24 cellular contexts compared by ENCODE assay signal in genomic region chr9:4891674-4892073, GRCh38.
A peak's percentile ranks its signal among the peaks of the same experiment; 100 is the strongest.
DNase-seq lines count a peak whose midpoint lies in the region; ATAC-seq and TF ChIP-seq lines count a peak whose summit lies in the region.
"Had no signal": no experiment of that assay in that cellular context is flagged by ENCODE, and none has a peak within 500 bp of the region (broad histone marks: within the 10 kb centered on the region; RNA-seq: fewer than 3 reads in every experiment).

No MANE protein-coding gene starts in this region.

- H3K9me2 ChIP-seq in GM23248 (ENCODE audit: insufficient read depth) = no peaks in the 10 kb centered on the region

- no peak overlapping the region for H3K9ac ChIP-seq in GM23248
- H3K9ac ChIP-seq: BLaER1 had no signal

- ATAC-seq in mucosa of descending colon (peak; percentile 63), thoracic aorta (ENCODE audit: insufficient number of reproducible peaks, low FRiP score, low read depth) (no peak)
- ATAC-seq: GM12878 had no signal

- H3K4me1 ChIP-seq in ascending aorta = peaks cover 0 to 28% of the 10 kb centered on the region in 2 donors
- peaks cover under 1% of the 10 kb centered on the region for H3K4me1 ChIP-seq in mucosa of descending colon (ENCODE audit: low read depth)
- peaks cover 17 to 61% of the 10 kb centered on the region in 2 donors for H3K4me1 ChIP-seq in thoracic aorta (ENCODE audit: control insufficient read depth in 1 of 2, low read depth in 2 of 2)
- peaks cover 21% of the 10 kb centered on the region for H3K4me1 ChIP-seq in GM23248 (ENCODE audit: insufficient read depth)
- H3K4me1 ChIP-seq: BE2C had no signal

- H3K9me3 ChIP-seq in ascending aorta (no peaks in the 10 kb centered on the region), mucosa of descending colon (no peaks in the 10 kb centered on the region), thoracic aorta (no peaks in the 10 kb centered on the region), GM23248 (ENCODE audit: low read depth) (no peaks in the 10 kb centered on the region)
- H3K9me3 ChIP-seq: BE2C, BLaER1 had no signal

- H3K27ac ChIP-seq in ascending aorta = peak overlapping the region; percentile 74 to 81
- peak overlapping the region; percentile 77 to 88 for H3K27ac ChIP-seq in thoracic aorta
- H3K27ac ChIP-seq in GM23248 = no peak overlapping the region
- H3K27ac ChIP-seq: 22Rv1, BLaER1 had no signal

- no peaks in the 10 kb centered on the region for H3K36me3 ChIP-seq in ascending aorta
- H3K36me3 ChIP-seq in mucosa of descending colon (ENCODE audit: low read depth) = no peaks in the 10 kb centered on the region
- H3K36me3 ChIP-seq in thoracic aorta = no peaks in the 10 kb centered on the region
- no peaks in the 10 kb centered on the region for H3K36me3 ChIP-seq in GM23248 (ENCODE audit: low read depth)
- H3K36me3 ChIP-seq: BE2C, BLaER1 had no signal

- intact Hi-C loops in ascending aorta (cut with DNase I) = no loop called here
- intact Hi-C loops in mucosa of descending colon (cut with DNase I, micrococcal nuclease) = no loop called here

- no peaks in the 10 kb centered on the region for H3K79me2 ChIP-seq in GM23248 (ENCODE audit: insufficient read depth)

- H3K4me3 ChIP-seq in LNCaP clone FGC (ENCODE audit: low read depth, low read length) (no peak overlapping the region), ascending aorta (no peak overlapping the region), mucosa of descending colon (no peak overlapping the region), thoracic aorta (no peak overlapping the region), GM23248 (no peak overlapping the region)
- H3K4me3 ChIP-seq: BLaER1, GM12878 had no signal

- no peaks in the 10 kb centered on the region for H4K20me1 ChIP-seq in GM23248 (ENCODE audit: insufficient read depth)
- H4K20me1 ChIP-seq: BLaER1 had no signal

- in situ Hi-C loops in GM23248 (cut with MboI) = no loop called here

- no peak for TF ChIP-seq CTCF in LNCaP clone FGC (IDR thresholded peaks at IDR 0.05; ENCODE audit: control insufficient read depth, extremely low read depth, insufficient read depth)
- no peak for TF ChIP-seq CTCF in ascending aorta (IDR thresholded peaks at IDR 0.05)
- TF ChIP-seq CTCF in mucosa of descending colon (IDR thresholded peaks at IDR 0.05) = no peak
- TF ChIP-seq CTCF in thoracic aorta (IDR thresholded peaks at IDR 0.05) = no peak

- no peak overlapping the region for H2AFZ ChIP-seq in GM23248

- H3K4me2 ChIP-seq in GM23248 (ENCODE audit: unreplicated experiment) = no peak overlapping the region
- H3K4me2 ChIP-seq: BLaER1 had no signal

- no peaks in the 10 kb centered on the region for H3K27me3 ChIP-seq in ascending aorta
- no peaks in the 10 kb centered on the region for H3K27me3 ChIP-seq in thoracic aorta (replicated peaks; ENCODE audit: insufficient read depth)
- no peaks in the 10 kb centered on the region for H3K27me3 ChIP-seq in GM23248 (replicated peaks; ENCODE audit: insufficient read depth)
- H3K27me3 ChIP-seq: BE2C, BLaER1 had no signal

- DNase-seq in LNCaP clone FGC (ENCODE audit: low read depth) = peak; percentile 11
- DNase-seq in ascending aorta (ENCODE audit: low spot score in 2 of 2) = no peak
- DNase-seq in mucosa of descending colon = no peak
- DNase-seq in thoracic aorta (ENCODE audit: low spot score) = no peak
- no peak for DNase-seq in A172 (ENCODE audit: low spot score)
- DNase-seq in retina = no peak
- no peak for DNase-seq in GM23248
- DNase-seq: ACHN; BE2C; C1 segment of cervical spinal cord; CD4-positive, alpha-beta memory T cell; CD4-positive, CD25-positive, alpha-beta regulatory T cell; CD8-positive, alpha-beta memory T cell; COR-L47; DMS 273 treated with DMSO at 0.1 percent for 48 hours; DMS153; DMS53; DMS79; DND-41; EL; GDM1 had no signal

- peaks cover 14% of the 10 kb centered on the region for H3F3A ChIP-seq in GM23248 (ENCODE audit: insufficient read depth)

- WGBS in GM23248 (ENCODE audit: low coverage in 1 of 2, low lambda C conversion rate in 2 of 2, missing lambda C conversion rate in 2 of 2), 2 experiments = 90 to 97% methylated on average over 3 of the region's 3 CpGs
